ENCODE assay signal across 9 cellular contexts in genomic region chr6:156662025-156662445, GRCh38.
DNase-seq lines count a peak whose midpoint lies in the region; ATAC-seq and TF ChIP-seq lines count a peak whose summit lies in the region.
"Had no signal": no experiment of that assay in that cellular context is flagged by ENCODE, and none has a peak within 500 bp of the region (broad histone marks: within the 10 kb centered on the region; RNA-seq: fewer than 3 reads in every experiment).

No MANE protein-coding gene starts in this region.

- peak; percentile 12 for DNase-seq in COLO668 (lab: John Stamatoyannopoulos, UW; ENCODE audit: unreplicated experiment)
- peak; percentile 65 to 88 for DNase-seq in T47D (ENCODE audit: low read depth in 1 of 2, low spot score in 1 of 2)
- peak; percentile 77 for DNase-seq in nephron progenitor cell
- no peak for DNase-seq in SKM-1 treated with dmso at 0.1 percent for 144 hours (lab: John Stamatoyannopoulos, UW; ENCODE audit: unreplicated experiment)
- DNase-seq in HAP-1 (ENCODE audit: low spot score in 2 of 2): no peak

- H3K27ac Mint-ChIP-seq in nephron progenitor cell: no peak overlapping the region

- no peak overlapping the region for H3K4me3 ChIP-seq in HAP-1
- H3K4me3 ChIP-seq: adrenal gland had no signal

- peaks cover 7% of the 10 kb centered on the region for H3K36me3 Mint-ChIP-seq in nephron progenitor cell (ENCODE audit: low read depth)

- H3K9me3 ChIP-seq in HAP-1: no peaks in the 10 kb centered on the region
- H3K9me3 ChIP-seq: adrenal gland had no signal

- peaks cover under 1% of the 10 kb centered on the region for H3K27me3 Mint-ChIP-seq in nephron progenitor cell (ENCODE audit: low read depth, poor library complexity)

- H3K27me3 ChIP-seq in HAP-1 (ENCODE audit: low read depth): peaks cover 3% of the 10 kb centered on the region; the same call in 1 of the 2 replicates
- H3K27me3 ChIP-seq: adrenal gland had no signal

- in situ Hi-C loops in T47D (cut with HindIII; ENCODE audit: low pct_unique_long_range_greater_than_20kb, low sequenced_read_pairs) (no loop called here), HAP-1 (cut with MboI; ENCODE audit: low sequenced_read_pairs) (no loop called here)

- peaks cover 11% of the 10 kb centered on the region for H3K4me1 ChIP-seq in HAP-1

- peaks cover 37% of the 10 kb centered on the region for H3K9me3 Mint-ChIP-seq in nephron progenitor cell

- peaks cover 28% of the 10 kb centered on the region for H3K4me1 Mint-ChIP-seq in nephron progenitor cell

- peak; percentile 86 for TF ChIP-seq CTCF in nephron progenitor cell (IDR thresholded peaks at IDR 0.05)

- no peaks in the 10 kb centered on the region for H3K36me3 ChIP-seq in HAP-1 (replicated peaks)
- H3K36me3 ChIP-seq: adrenal gland had no signal

- no peak overlapping the region for H3K4me3 Mint-ChIP-seq in nephron progenitor cell

- ATAC-seq in HG03439 (IDR thresholded peaks at IDR 0.05; ENCODE audit: unreplicated experiment) (peak; percentile 81), HG02938 (IDR thresholded peaks at IDR 0.05; ENCODE audit: unreplicated experiment) (no peak), GM19455 (IDR thresholded peaks at IDR 0.05; ENCODE audit: unreplicated experiment) (no peak)

Comparison
In these comparisons a context has a peak if more than half of its experiments do, and no peak if none do; other contexts are left out.
1. DNase-seq: peak in COLO668 (single experiment), T47D (2 of 2) and nephron progenitor cell (single experiment); none in SKM-1 treated with dmso at 0.1 percent for 144 hours (single experiment) and HAP-1 (0 of 2).